In genomic region chr14:87993485-87993809, GRCh38 we compare ENCODE assay signal across 8 cellular contexts. TPM values are rescaled to one million over a fixed set of nuclear protein-coding genes. Genes with fewer than 3 reads are reported as not detected.
A peak's percentile ranks its signal among the peaks of the same experiment; 100 is the strongest.
DNase-seq lines count a peak whose midpoint lies in the region; ATAC-seq, FAIRE-seq and TF ChIP-seq lines count a peak whose summit lies in the region.

No MANE protein-coding gene starts in this region.

- 46 to 80% methylated on average over 2 to 5 of the region's 5 CpGs for WGBS in transverse colon (ENCODE audit: low coverage in 1 of 2), 2 donors

- no peak for ATAC-seq in activated naive CD8-positive, alpha-beta T cell treated with anti-CD3 and anti-CD28 coated beads, Interleukin-2, amount 10 ng/mL, durations not matched to agents 7 days and 5 days (ENCODE audit: low read depth)
- no peak for ATAC-seq in GM18519 (IDR thresholded peaks at IDR 0.05; ENCODE audit: low FRiP score, unreplicated experiment)

- in situ Hi-C loops in transverse colon (cut with MboI; ENCODE audit: low pct_ligation_motif_present in 1 of 4, low pct_unique_long_range_greater_than_20kb in 1 of 4, low sequenced_read_pairs in 3 of 4), result no loop called here

- peak overlapping the region; percentile 96 for H3K27ac Mint-ChIP-seq in activated naive CD4-positive, alpha-beta T cell treated with anti-CD3 and anti-CD28 coated beads for 36 hours
- peak overlapping the region; percentile 96 for H3K27ac Mint-ChIP-seq in activated naive CD8-positive, alpha-beta T cell treated with anti-CD3 and anti-CD28 coated beads, Interleukin-2, amount 10 ng/mL, durations not matched to agents 7 days and 5 days

- no peak for FAIRE-seq in GM12891 (lab: Jason Lieb, UNC)

- H3K27me3 ChIP-seq in layer of hippocampus (ENCODE audit: control insufficient read depth, insufficient read depth, low read length) (no peaks in the 10 kb centered on the region), transverse colon (no peaks in the 10 kb centered on the region)

- DNase-seq in activated naive CD4-positive, alpha-beta T cell treated with anti-CD3 and anti-CD28 coated beads for 36 hours, result no peak
- DNase-seq in activated naive CD4-positive, alpha-beta T cell treated with anti-CD3 and anti-CD28 coated beads, Interleukin-2, amount 50 U/mL, for 16 hours, result no peak
- DNase-seq in activated naive CD8-positive, alpha-beta T cell treated with anti-CD3 and anti-CD28 coated beads, Interleukin-2, amount 10 ng/mL, durations not matched to agents 7 days and 5 days, result no peak
- DNase-seq in transverse colon, result no peak
- no peak for DNase-seq in mucosa of gallbladder (ENCODE audit: low spot score)
- no peak for DNase-seq in GM12891 (ENCODE audit: insufficient read length, low spot score)

- TF ChIP-seq POLR2A in transverse colon (IDR thresholded peaks at IDR 0.05) (no peak), GM12891 (IDR thresholded peaks at IDR 0.05; ENCODE audit: low read depth, low read length) (no peak)

- H3K4me1 Mint-ChIP-seq in activated naive CD4-positive, alpha-beta T cell treated with anti-CD3 and anti-CD28 coated beads for 36 hours (ENCODE audit: low read depth), result peaks cover 47% of the 10 kb centered on the region
- H3K4me1 Mint-ChIP-seq in activated naive CD8-positive, alpha-beta T cell treated with anti-CD3 and anti-CD28 coated beads, Interleukin-2, amount 10 ng/mL, durations not matched to agents 7 days and 5 days, result peaks cover 63% of the 10 kb centered on the region

- peak overlapping the region; percentile 81 for H3K4me3 Mint-ChIP-seq in activated naive CD4-positive, alpha-beta T cell treated with anti-CD3 and anti-CD28 coated beads for 36 hours
- peak overlapping the region; percentile 99 for H3K4me3 Mint-ChIP-seq in activated naive CD8-positive, alpha-beta T cell treated with anti-CD3 and anti-CD28 coated beads, Interleukin-2, amount 10 ng/mL, durations not matched to agents 7 days and 5 days

- CTCF ChIA-PET in activated naive CD4-positive, alpha-beta T cell treated with anti-CD3 and anti-CD28 coated beads for 36 hours (lab: Charles Lee), result interaction anchor here (1.0 to 3.2 kb wide), 4 partner anchors 9 to 196 kb away, joined by 3 to 22 read pairs (median 4); partner anchors contain the start of gene GPR65

- no peak for TF ChIP-seq CTCF in transverse colon (IDR thresholded peaks at IDR 0.05)

- no peaks in the 10 kb centered on the region for H3K9me3 ChIP-seq in transverse colon

- no peaks in the 10 kb centered on the region for H3K36me3 ChIP-seq in transverse colon

- TF ChIP-seq EP300 in transverse colon (IDR thresholded peaks at IDR 0.05; ENCODE audit: low read depth), result no peak

- H3K4me3 ChIP-seq in transverse colon, result peak overlapping the region; percentile 61 to 85 (median 73)

- H3K27ac ChIP-seq in layer of hippocampus (ENCODE audit: low read depth, low read length) (peak overlapping the region; percentile 89), transverse colon (peak overlapping the region; percentile 89 to 95 (median 93))

- intact Hi-C loops in activated naive CD4-positive, alpha-beta T cell treated with anti-CD3 and anti-CD28 coated beads for 36 hours (cut with micrococcal nuclease), result loop anchor here (1.0 to 10.0 kb wide), 6 partner anchors 13 to 831 kb away; partner anchors contain the start of genes SPATA7, TTC8 and ZC3H14
- intact Hi-C loops in transverse colon (cut with DNase I; ENCODE audit: low total_unique reads), result no loop called here

- H3K4me1 ChIP-seq in transverse colon, result peaks cover 0 to 48% (median 8%) of the 10 kb centered on the region in 4 donors

- POLR2A ChIA-PET in activated naive CD8-positive, alpha-beta T cell treated with anti-CD3 and anti-CD28 coated beads, Interleukin-2, amount 10 ng/mL, durations not matched to agents 7 days and 5 days (lab: Charles Lee), result interaction anchor here (0.8 to 6.9 kb wide), 10 partner anchors 12 to 170 kb away, joined by 3 to 169 read pairs (median 6); partner anchors contain the start of gene GPR65

- H3K36me3 Mint-ChIP-seq in activated naive CD4-positive, alpha-beta T cell treated with anti-CD3 and anti-CD28 coated beads for 36 hours (ENCODE audit: low read depth), result no peaks in the 10 kb centered on the region
- peaks cover 12% of the 10 kb centered on the region for H3K36me3 Mint-ChIP-seq in activated naive CD8-positive, alpha-beta T cell treated with anti-CD3 and anti-CD28 coated beads, Interleukin-2, amount 10 ng/mL, durations not matched to agents 7 days and 5 days

- H3K27me3 Mint-ChIP-seq in activated naive CD4-positive, alpha-beta T cell treated with anti-CD3 and anti-CD28 coated beads for 36 hours (ENCODE audit: low read depth), result no peaks in the 10 kb centered on the region
- no peaks in the 10 kb centered on the region for H3K27me3 Mint-ChIP-seq in activated naive CD8-positive, alpha-beta T cell treated with anti-CD3 and anti-CD28 coated beads, Interleukin-2, amount 10 ng/mL, durations not matched to agents 7 days and 5 days

- H3K9me3 Mint-ChIP-seq in activated naive CD4-positive, alpha-beta T cell treated with anti-CD3 and anti-CD28 coated beads for 36 hours, result no peaks in the 10 kb centered on the region
- no peaks in the 10 kb centered on the region for H3K9me3 Mint-ChIP-seq in activated naive CD8-positive, alpha-beta T cell treated with anti-CD3 and anti-CD28 coated beads, Interleukin-2, amount 10 ng/mL, durations not matched to agents 7 days and 5 days

TF ChIP-seq in GM12891, 5 proteins besides CTCF, POLR2A, EP300 and RAD21:
- TF ChIP-seq TAF1 (IDR thresholded peaks at IDR 0.05; ENCODE audit: low read depth, low read length), result no peak
- no peak for TF ChIP-seq POU2F2 (IDR thresholded peaks at IDR 0.05; ENCODE audit: low read depth, low read length)
- no peak for TF ChIP-seq PAX5 (IDR thresholded peaks at IDR 0.05; ENCODE audit: insufficient read depth, low read length, severe bottlenecking)
- no peak for TF ChIP-seq POLR2AphosphoS5 (IDR thresholded peaks at IDR 0.05; ENCODE audit: low read depth, low read length)
- TF ChIP-seq SPI1 (IDR thresholded peaks at IDR 0.05; ENCODE audit: low read depth, low read length), result no peak

RNA-seq across cellular contexts. Expression of gene GALC, which starts 0.5 kb away (rescaled TPM):
- total RNA-seq in activated naive CD4-positive, alpha-beta T cell treated with anti-CD3 and anti-CD28 coated beads for 36 hours, result 10 to 100 TPM; 11.2 to 12.7 TPM
- 10 to 100 TPM; 24.7 to 28.2 TPM for total RNA-seq in activated naive CD8-positive, alpha-beta T cell treated with anti-CD3 and anti-CD28 coated beads, Interleukin-2, amount 10 ng/mL, durations not matched to agents 7 days and 5 days
- 10 to 100 TPM in 3 of 4 donors, 1 to 10 TPM in 1; 8.0 to 42.3 (median 28.9) TPM for total RNA-seq in transverse colon
- 31.3 TPM for total RNA-seq in mucosa of gallbladder
- polyA plus RNA-seq in GM12891 (2012; ENCODE audit: low read depth, missing spikeins), result 2.4 TPM

RNA-seq across cellular contexts. Expression of gene GPR65, which starts 11.5 kb away (rescaled TPM):
- 10 to 100 TPM; 10.4 to 11.1 TPM for total RNA-seq in activated naive CD4-positive, alpha-beta T cell treated with anti-CD3 and anti-CD28 coated beads for 36 hours
- 10 to 100 TPM; 23.2 to 23.6 TPM for total RNA-seq in activated naive CD8-positive, alpha-beta T cell treated with anti-CD3 and anti-CD28 coated beads, Interleukin-2, amount 10 ng/mL, durations not matched to agents 7 days and 5 days
- 1 to 10 TPM in 1 of 4 donors, under 1 TPM in 1, not detected in 2; 0.68 to 1.6 TPM for total RNA-seq in transverse colon
- total RNA-seq in mucosa of gallbladder, result 3.0 TPM
- 7.0 TPM for polyA plus RNA-seq in GM12891 (2012; ENCODE audit: low read depth, missing spikeins)
